16 cellular contexts compared by ENCODE assay signal in the genomic region with DNA sequence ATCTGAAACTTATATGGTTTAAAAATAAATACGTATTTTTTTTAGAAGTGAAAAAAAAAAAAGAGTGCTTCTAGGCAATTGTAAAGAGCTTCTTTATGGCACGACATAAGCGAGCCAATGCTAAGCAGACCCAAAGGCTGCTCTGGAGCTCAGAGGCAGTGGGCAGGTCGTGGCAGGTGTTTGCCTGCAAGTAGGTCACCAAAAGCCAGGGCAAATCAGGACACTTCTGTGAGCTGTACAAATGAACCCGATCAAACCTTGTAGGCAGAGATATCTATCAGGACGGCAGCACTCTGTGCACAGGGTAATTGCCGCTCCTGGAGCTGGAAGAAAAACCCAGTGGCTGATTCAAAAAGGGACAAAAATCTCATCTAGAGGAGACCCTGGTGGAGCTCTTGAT.
"Had no signal": no experiment of that assay in that cellular context is flagged by ENCODE, and none has a peak within 500 bp of the region (broad histone marks: within the 10 kb centered on the region; RNA-seq: fewer than 3 reads in every experiment).

No MANE protein-coding gene starts in this region.

- H3K27ac ChIP-seq: gastrocnemius medialis, heart right ventricle, lower lobe of right lung, sigmoid colon, spleen had no signal

- H3K4me3 ChIP-seq: gastrocnemius medialis, heart right ventricle, lower lobe of right lung, sigmoid colon, spleen had no signal

- H3K36me3 ChIP-seq: gastrocnemius medialis, heart right ventricle, lower lobe of right lung, sigmoid colon, spleen had no signal

- FAIRE-seq: astrocyte had no signal

- H3K4me3 Mint-ChIP-seq: activated CD8-positive, alpha-beta T cell treated with anti-CD3 and anti-CD28 coated beads for 36 hours; activated T-cell treated with anti-CD3 and anti-CD28 coated beads, Interleukin-2, amount 50 U/mL, for 4 hours; nephron; stimulated activated naive CD8-positive, alpha-beta T cell treated with anti-CD3 and anti-CD28 coated beads, Interleukin-15, Interleukin-2, amounts not matched to agents 100 ng/mL and 50 ng/mL, for 24 hours; type B pancreatic cell; WTC11 had no signal

- H3K27ac Mint-ChIP-seq: activated CD8-positive, alpha-beta T cell treated with anti-CD3 and anti-CD28 coated beads for 36 hours; nephron; stimulated activated naive CD8-positive, alpha-beta T cell treated with anti-CD3 and anti-CD28 coated beads, Interleukin-15, Interleukin-2, amounts not matched to agents 100 ng/mL and 50 ng/mL, for 24 hours; type B pancreatic cell; WTC11 had no signal

- H3K27me3 ChIP-seq: gastrocnemius medialis, sigmoid colon had no signal

- H3K27me3 Mint-ChIP-seq: activated CD8-positive, alpha-beta T cell treated with anti-CD3 and anti-CD28 coated beads for 36 hours; stimulated activated naive CD8-positive, alpha-beta T cell treated with anti-CD3 and anti-CD28 coated beads, Interleukin-15, Interleukin-2, amounts not matched to agents 100 ng/mL and 50 ng/mL, for 24 hours had no signal

- DNase-seq: activated CD4-positive, alpha-beta T cell treated with anti-CD3 and anti-CD28 coated beads for 4 hours; activated CD8-positive, alpha-beta T cell treated with anti-CD3 and anti-CD28 coated beads for 36 hours; activated effector memory CD4-positive, alpha-beta T cell treated with Interleukin-2 at 50 U/mL for 16 hours; activated naive CD4-positive, alpha-beta T cell treated with anti-CD3 and anti-CD28 coated beads, Interleukin-2, amount 50 U/mL, for 16 hours; activated T-cell treated with anti-CD3 and anti-CD28 coated beads, Interleukin-2, amount 50 U/mL, for 4 hours; gastrocnemius medialis; heart right ventricle; left colon; lower lobe of right lung; sigmoid colon; spleen had no signal

- ATAC-seq: activated CD8-positive, alpha-beta T cell treated with anti-CD3 and anti-CD28 coated beads for 36 hours; activated T-cell treated with anti-CD3 and anti-CD28 coated beads, Interleukin-2, amount 50 U/mL, for 4 hours; gastrocnemius medialis; heart right ventricle; left colon; lower lobe of right lung; WTC11 had no signal

- H3K9me3 Mint-ChIP-seq: activated CD8-positive, alpha-beta T cell treated with anti-CD3 and anti-CD28 coated beads for 36 hours; type B pancreatic cell had no signal

- H3K9me3 ChIP-seq: gastrocnemius medialis, heart right ventricle, lower lobe of right lung, sigmoid colon had no signal

- H3K4me1 ChIP-seq: gastrocnemius medialis, heart right ventricle, lower lobe of right lung, sigmoid colon, spleen had no signal

- H3K4me1 Mint-ChIP-seq: nephron had no signal
